ENCODE assay signal across 11 cellular contexts in the genomic region with DNA sequence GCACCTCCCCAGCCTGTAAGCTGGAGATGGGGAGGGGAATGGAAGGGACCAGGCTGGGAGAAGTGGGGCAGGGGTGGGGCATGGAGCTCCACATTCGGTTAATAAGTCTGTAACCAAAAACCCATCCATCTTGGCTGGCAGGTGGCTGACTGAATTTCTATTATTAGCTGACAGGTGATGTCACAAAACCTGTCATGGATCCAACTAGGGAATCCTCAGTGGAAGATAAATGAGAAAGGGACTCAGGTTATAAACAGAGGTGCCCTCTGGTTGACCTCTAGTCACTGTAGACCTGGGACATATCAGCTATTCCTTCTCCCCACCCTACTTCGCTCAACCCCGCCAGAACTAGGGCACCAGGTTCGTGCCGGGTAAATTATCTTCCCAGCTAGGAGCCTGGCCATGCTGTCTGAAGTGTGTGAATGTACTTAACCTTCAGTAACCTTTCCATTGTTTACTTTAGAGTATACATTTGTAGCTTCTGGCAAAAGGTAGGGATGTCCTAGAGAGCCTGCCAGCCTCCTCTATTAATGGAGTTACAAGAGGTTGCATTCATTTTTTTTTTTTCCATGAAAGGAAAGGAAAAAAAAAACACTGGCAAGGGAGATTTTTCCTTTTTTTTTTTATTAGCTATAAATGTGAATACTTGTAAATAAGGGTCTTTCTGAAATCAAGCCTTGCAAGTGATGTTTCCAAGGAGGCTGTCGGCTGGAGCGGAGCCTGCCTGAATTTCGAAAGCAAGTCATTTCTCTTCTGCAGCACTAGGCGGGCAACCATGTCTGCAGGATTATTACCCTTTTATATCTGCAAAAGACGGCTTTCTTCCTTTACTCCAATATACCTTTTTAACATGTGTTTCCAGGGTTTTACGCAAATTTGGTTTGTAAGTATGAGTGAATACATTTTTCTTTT.
DNase-seq lines count a peak whose midpoint lies in the region; ATAC-seq and TF ChIP-seq lines count a peak whose summit lies in the region.
"Had no signal": no experiment of that assay in that cellular context is flagged by ENCODE, and none has a peak within 500 bp of the region (broad histone marks: within the 10 kb centered on the region; RNA-seq: fewer than 3 reads in every experiment).

No MANE protein-coding gene starts in this region.

- H3K27me3 ChIP-seq in GM23248 (replicated peaks; ENCODE audit: insufficient read depth) (no peaks in the 10 kb centered on the region), testis (no peaks in the 10 kb centered on the region)
- H3K27me3 ChIP-seq: MG63 had no signal

- H3K9me3 Mint-ChIP-seq in stimulated activated effector memory CD8-positive, alpha-beta T cell treated with anti-CD3 and anti-CD28 coated beads, Interleukin-12 subunit alpha, Interleukin-12 subunit beta, amount 100 ng/mL, for 72 hours, result no peaks in the 10 kb centered on the region

- H3K9me2 ChIP-seq in GM23248 (ENCODE audit: insufficient read depth), result no peaks in the 10 kb centered on the region

- in situ Hi-C loops in GM23248 (cut with MboI), result loop anchor here (25.0 kb wide), 1 partner anchor 625 kb away; no protein-coding TSS in a partner anchor

- H3K27ac Mint-ChIP-seq in stimulated activated effector memory CD8-positive, alpha-beta T cell treated with anti-CD3 and anti-CD28 coated beads, Interleukin-12 subunit alpha, Interleukin-12 subunit beta, amount 100 ng/mL, for 72 hours, result peak overlapping the region; percentile 73

- H3K4me2 ChIP-seq in GM23248 (ENCODE audit: unreplicated experiment), result no peak overlapping the region
- H3K4me2 ChIP-seq: smooth muscle cell had no signal

- H4K20me1 ChIP-seq in GM23248 (ENCODE audit: insufficient read depth), result no peaks in the 10 kb centered on the region

- H3K36me3 ChIP-seq in GM23248 (ENCODE audit: low read depth) (peaks cover 36% of the 10 kb centered on the region; the same call in 1 of the 2 replicates), testis (ENCODE audit: low read depth, missing control alignments) (no peaks in the 10 kb centered on the region)

- peaks cover 92% of the 10 kb centered on the region for H3K36me3 Mint-ChIP-seq in stimulated activated effector memory CD8-positive, alpha-beta T cell treated with anti-CD3 and anti-CD28 coated beads, Interleukin-12 subunit alpha, Interleukin-12 subunit beta, amount 100 ng/mL, for 72 hours

- no peak for TF ChIP-seq POLR2A in testis (IDR thresholded peaks at IDR 0.05)

- H3F3A ChIP-seq in GM23248 (ENCODE audit: insufficient read depth), result no peaks in the 10 kb centered on the region

- intact Hi-C loops in Right ventricle myocardium superior (cut with DNase I) (no loop called here), testis (cut with DNase I; ENCODE audit: low total_unique reads) (loop anchor here (10.0 kb wide), 1 partner anchor 153 kb away; no protein-coding TSS in a partner anchor)

- no peaks in the 10 kb centered on the region for H3K9me3 ChIP-seq in GM23248 (ENCODE audit: low read depth)
- H3K9me3 ChIP-seq in testis, result no peaks in the 10 kb centered on the region
- H3K9me3 ChIP-seq: MG63 had no signal

- no peak for TF ChIP-seq CTCF in testis (IDR thresholded peaks at IDR 0.05)

- H3K4me3 ChIP-seq in GM23248 (no peak overlapping the region), testis (no peak overlapping the region)
- H3K4me3 ChIP-seq: GM12878, MG63, smooth muscle cell had no signal

- peak; percentile 80 for ATAC-seq in Right ventricle myocardium superior (ENCODE audit: poor library complexity)
- ATAC-seq in stimulated activated effector memory CD8-positive, alpha-beta T cell treated with anti-CD3 and anti-CD28 coated beads, Interleukin-12 subunit alpha, Interleukin-12 subunit beta, amount 100 ng/mL, for 72 hours, result no peak
- ATAC-seq in GM21526 (IDR thresholded peaks at IDR 0.05; ENCODE audit: low FRiP score, unreplicated experiment), result no peak

- H2AFZ ChIP-seq in GM23248, result no peak overlapping the region

- no peaks in the 10 kb centered on the region for H3K4me1 ChIP-seq in GM23248 (ENCODE audit: insufficient read depth)
- peaks cover 15% of the 10 kb centered on the region for H3K4me1 ChIP-seq in testis

- H3K79me2 ChIP-seq in GM23248 (ENCODE audit: insufficient read depth), result no peaks in the 10 kb centered on the region

- no peak overlapping the region for H3K27ac ChIP-seq in GM23248
- H3K27ac ChIP-seq in testis, result no peak overlapping the region

- WGBS in GM23248 (ENCODE audit: low coverage in 1 of 2, low lambda C conversion rate in 2 of 2, missing lambda C conversion rate in 2 of 2), 2 experiments, result 87 to 93% methylated on average over 10 to 11 of the region's 11 CpGs
- WGBS in testis, 2 donors, result 71 to 73% methylated on average over 11 of the region's 11 CpGs

- peaks cover 11% of the 10 kb centered on the region for H3K4me1 Mint-ChIP-seq in stimulated activated effector memory CD8-positive, alpha-beta T cell treated with anti-CD3 and anti-CD28 coated beads, Interleukin-12 subunit alpha, Interleukin-12 subunit beta, amount 100 ng/mL, for 72 hours

- no peak overlapping the region for H3K4me3 Mint-ChIP-seq in stimulated activated effector memory CD8-positive, alpha-beta T cell treated with anti-CD3 and anti-CD28 coated beads, Interleukin-12 subunit alpha, Interleukin-12 subunit beta, amount 100 ng/mL, for 72 hours

- DNase-seq in NCI-H1105 (lab: John Stamatoyannopoulos, UW) (peak; percentile 100), NCI-H526 (lab: John Stamatoyannopoulos, UW) (peak; percentile 63 to 80), Right ventricle myocardium superior (no peak), GM23248 (no peak), GOT3 (lab: John Stamatoyannopoulos, UW) (no peak), testis (no peak)
- no peak for DNase-seq in stimulated activated effector memory CD8-positive, alpha-beta T cell treated with anti-CD3 and anti-CD28 coated beads, Interleukin-12 subunit alpha, Interleukin-12 subunit beta, amount 100 ng/mL, for 72 hours (ENCODE audit: low spot score in 2 of 2)
- DNase-seq: MG63 had no signal

- H3K9ac ChIP-seq in GM23248, result no peak overlapping the region

Comparison
In these comparisons a context has a peak if more than half of its experiments do, and no peak if none do; other contexts are left out.
1. DNase-seq: peak in NCI-H1105 (single experiment) and NCI-H526 (2 of 2); none in Right ventricle myocardium superior (single experiment), stimulated activated effector memory CD8-positive, alpha-beta T cell treated with anti-CD3 and anti-CD28 coated beads, Interleukin-12 subunit alpha, Interleukin-12 subunit beta, amount 100 ng/mL, for 72 hours (0 of 2), GM23248 (single experiment), GOT3 (single experiment) and testis (single experiment).